8 cellular contexts compared by ENCODE assay signal in genomic region chr5:14568333-14568732, GRCh38.
"Had no signal": no experiment of that assay in that cellular context is flagged by ENCODE, and none has a peak within 500 bp of the region (broad histone marks: within the 10 kb centered on the region; RNA-seq: fewer than 3 reads in every experiment).

No MANE protein-coding gene starts in this region.

- FAIRE-seq: G401.6, GM12878, GM12891, GM12892, GM18507, GM19239 had no signal

- ATAC-seq: GM12878 had no signal

- H3K4me3 ChIP-seq: GM12878 had no signal

- DNase-seq: GDM1, GF-D8 had no signal
